1 cellular context compared by ENCODE assay signal in genomic region chr1:37518241-37518640, GRCh38. TPM values are rescaled to one million over a fixed set of nuclear protein-coding genes. Genes with fewer than 3 reads are reported as not detected.
"Had no signal": no experiment of that assay in that cellular context is flagged by ENCODE, and none has a peak within 500 bp of the region (broad histone marks: within the 10 kb centered on the region; RNA-seq: fewer than 3 reads in every experiment).

No MANE protein-coding gene starts in this region.

RNA-seq across cellular contexts. Expression of gene DNALI1, which starts 38.5 kb away (rescaled TPM):
- total RNA-seq: PC-3 had no signal
